8 cellular contexts compared by ENCODE assay signal in genomic region chr20:50957276-50957675, GRCh38. TPM values are rescaled to one million over a fixed set of nuclear protein-coding genes. Genes with fewer than 3 reads are reported as not detected.
DNase-seq lines count a peak whose midpoint lies in the region; ATAC-seq and TF ChIP-seq lines count a peak whose summit lies in the region.

No MANE protein-coding gene starts in this region.

- H2AFZ ChIP-seq in fibroblast of lung (ENCODE audit: low read length) = no peak overlapping the region

- peaks cover 71% of the 10 kb centered on the region for H3K36me3 ChIP-seq in RWPE2 (ENCODE audit: low read depth)
- H3K36me3 ChIP-seq in fibroblast of lung (ENCODE audit: control insufficient read depth, insufficient read depth, low read length) = no peaks in the 10 kb centered on the region
- peaks cover 7% of the 10 kb centered on the region for H3K36me3 ChIP-seq in rectal smooth muscle tissue (ENCODE audit: control insufficient read depth, insufficient read depth, low read length)

- DNase-seq in RWPE2 (ENCODE audit: low spot score) (no peak), fibroblast of lung (ENCODE audit: low read depth in 2 of 2) (peak; percentile 17 to 49), kidney glomerular epithelial cell (lab: John Stamatoyannopoulos, UW) (no peak), germinal center (ENCODE audit: low spot score) (no peak)
- no peak for DNase-seq in stimulated activated naive CD4-positive, alpha-beta T cell (lab: John Stamatoyannopoulos, UW)

- no peak for TF ChIP-seq CTCF in RWPE2 (IDR thresholded peaks at IDR 0.05; ENCODE audit: poor library complexity, severe bottlenecking)
- no peak for TF ChIP-seq CTCF in fibroblast of lung (conservative IDR thresholded peaks at IDR 0.05 in 1 of 2, IDR thresholded peaks at IDR 0.05 in 1 of 2; ENCODE audit: low read depth in 1 of 2, low read length in 2 of 2)

- peak overlapping the region; percentile 91 for H3K4me3 ChIP-seq in GM08714 (ENCODE audit: low read length)
- H3K4me3 ChIP-seq in RWPE2 (ENCODE audit: severe bottlenecking) = peak overlapping the region; percentile 72
- peak overlapping the region; percentile 55 to 97 (median 84) for H3K4me3 ChIP-seq in fibroblast of lung (replicated peaks in 1 of 4; ENCODE audit: control extremely low read depth in 1 of 4, insufficient read depth in 1 of 4, low read depth in 3 of 4, low read length in 4 of 4)
- H3K4me3 ChIP-seq in rectal smooth muscle tissue (ENCODE audit: low read length) = peak overlapping the region; percentile 98

- H3K9ac ChIP-seq in fibroblast of lung (ENCODE audit: insufficient read depth, low read length) (peak overlapping the region; percentile 97), rectal smooth muscle tissue (ENCODE audit: low read length) (no peak overlapping the region)

- H3K27me3 ChIP-seq in RWPE2 (ENCODE audit: insufficient read depth, poor library complexity, severe bottlenecking) = no peaks in the 10 kb centered on the region
- H3K27me3 ChIP-seq in fibroblast of lung (ENCODE audit: control insufficient read depth, insufficient read depth, low read length) = no peaks in the 10 kb centered on the region
- no peaks in the 10 kb centered on the region for H3K27me3 ChIP-seq in rectal smooth muscle tissue (ENCODE audit: control insufficient read depth, insufficient read depth, low read length)

- ATAC-seq in RWPE2 (ENCODE audit: low read depth) = no peak
- no peak for ATAC-seq in GM18907 (IDR thresholded peaks at IDR 0.05; ENCODE audit: unreplicated experiment)

- H3K79me2 ChIP-seq in fibroblast of lung (ENCODE audit: control insufficient read depth, insufficient read depth, low read length) = peaks cover 74% of the 10 kb centered on the region

- H3K4me1 ChIP-seq in RWPE2 (ENCODE audit: insufficient read depth, poor library complexity, severe bottlenecking) (peaks cover 46% of the 10 kb centered on the region), fibroblast of lung (ENCODE audit: control insufficient read depth, extremely low read depth, insufficient read depth, low read length) (peaks cover 3% of the 10 kb centered on the region), rectal smooth muscle tissue (ENCODE audit: control insufficient read depth, insufficient read depth, low read length) (peaks cover 17% of the 10 kb centered on the region)

- no peaks in the 10 kb centered on the region for H4K20me1 ChIP-seq in fibroblast of lung (ENCODE audit: control insufficient read depth, extremely low read depth, insufficient read depth, low read length)

- peak overlapping the region; percentile 44 for H3K4me2 ChIP-seq in fibroblast of lung (ENCODE audit: extremely low read depth, insufficient read depth, low read length)

- H3K27ac ChIP-seq in RWPE2 (ENCODE audit: poor library complexity, severe bottlenecking) (peak overlapping the region; percentile 48), fibroblast of lung (ENCODE audit: insufficient read depth, low read length) (peak overlapping the region; percentile 93), rectal smooth muscle tissue (ENCODE audit: low read depth, low read length) (peak overlapping the region; percentile 89)

- H3K9me3 ChIP-seq in RWPE2 (ENCODE audit: severe bottlenecking) (no peaks in the 10 kb centered on the region), fibroblast of lung (ENCODE audit: control insufficient read depth, insufficient read depth, low read depth, low read length) (no peaks in the 10 kb centered on the region)

RNA-seq across cellular contexts. Expression of gene DPM1, which starts 1.1 kb away (rescaled TPM):
- 53.2 and 60.9 TPM in 2 replicates for total RNA-seq in fibroblast of lung
- 89.1 and 103 TPM in 2 replicates for polyA plus RNA-seq in fibroblast of lung
- 66.0 and 68.9 TPM in 2 replicates for polyA plus RNA-seq in fibroblast of lung (2012)
- 5.9 and 6.6 TPM in 2 replicates for polyA minus RNA-seq in fibroblast of lung (ENCODE audit: low replicate concordance)

RNA-seq across cellular contexts. Expression of gene MOCS3, which starts 1.3 kb away (rescaled TPM):
- total RNA-seq in fibroblast of lung = 9.2 and 10.1 TPM in 2 replicates
- polyA plus RNA-seq in fibroblast of lung = 3.7 and 4.5 TPM in 2 replicates
- 3.3 and 4.0 TPM in 2 replicates for polyA plus RNA-seq in fibroblast of lung (2012)
- 5.4 and 7.3 TPM in 2 replicates for polyA minus RNA-seq in fibroblast of lung (ENCODE audit: low replicate concordance)

RNA-seq across cellular contexts. Expression of gene ADNP, which starts 26.0 kb away (rescaled TPM):
- 32.1 and 40.0 TPM in 2 replicates for total RNA-seq in fibroblast of lung
- 25.7 and 29.4 TPM in 2 replicates for polyA plus RNA-seq in fibroblast of lung
- 33.8 and 34.1 TPM in 2 replicates for polyA plus RNA-seq in fibroblast of lung (2012)
- polyA minus RNA-seq in fibroblast of lung (ENCODE audit: low replicate concordance) = 35.2 and 46.4 TPM in 2 replicates

Comparison
In these comparisons a context has a peak if more than half of its experiments do, and no peak if none do; other contexts are left out.
1. DNase-seq: peak in fibroblast of lung (2 of 2); none in RWPE2 (single experiment), kidney glomerular epithelial cell (single experiment), stimulated activated naive CD4-positive, alpha-beta T cell (0 of 6) and germinal center (single experiment).
2. Peak in every context shown above with its lines, with median percentiles within 50 percentile points of each other: H3K4me3 ChIP-seq and H3K27ac ChIP-seq.